1 cellular context compared by ENCODE assay signal in the genomic region with DNA sequence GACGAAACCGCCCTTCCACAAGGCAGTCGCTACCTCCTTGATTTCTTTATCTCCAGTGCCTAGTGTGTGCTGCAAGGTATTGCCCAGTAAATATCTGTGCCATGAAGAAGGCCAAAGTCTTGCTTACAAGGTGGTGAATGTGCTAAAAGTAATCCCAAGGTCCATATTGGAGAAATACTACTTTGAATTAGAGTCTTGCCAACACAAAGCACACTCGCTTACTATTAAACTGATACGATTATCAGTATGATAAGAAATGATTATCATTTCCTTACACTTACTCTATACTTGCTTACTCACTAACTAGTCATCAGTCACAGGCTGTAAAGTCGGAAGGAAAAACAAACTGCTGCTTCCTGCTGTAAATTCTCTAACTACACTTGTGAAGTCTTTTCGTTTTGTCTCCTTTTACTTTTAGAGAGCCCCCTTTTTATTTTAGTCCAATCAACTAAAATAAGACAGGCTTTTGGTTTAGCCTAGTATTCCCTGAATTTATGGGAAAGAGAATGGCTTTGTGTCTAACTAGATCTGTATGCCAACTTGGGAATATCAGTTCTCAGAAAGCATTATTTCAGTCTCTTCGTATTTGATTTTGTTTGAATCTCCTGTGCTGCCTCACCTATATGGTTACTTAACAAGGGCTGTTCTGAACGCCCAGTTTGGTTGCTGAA.
TF ChIP-seq lines count a peak whose summit lies in the region.

No MANE protein-coding gene starts in this region.

TF ChIP-seq in WTC11, 78 proteins besides CTCF, POLR2A, EP300 and RAD21 (continued from another document):
- TF ChIP-seq, protein P1, sequence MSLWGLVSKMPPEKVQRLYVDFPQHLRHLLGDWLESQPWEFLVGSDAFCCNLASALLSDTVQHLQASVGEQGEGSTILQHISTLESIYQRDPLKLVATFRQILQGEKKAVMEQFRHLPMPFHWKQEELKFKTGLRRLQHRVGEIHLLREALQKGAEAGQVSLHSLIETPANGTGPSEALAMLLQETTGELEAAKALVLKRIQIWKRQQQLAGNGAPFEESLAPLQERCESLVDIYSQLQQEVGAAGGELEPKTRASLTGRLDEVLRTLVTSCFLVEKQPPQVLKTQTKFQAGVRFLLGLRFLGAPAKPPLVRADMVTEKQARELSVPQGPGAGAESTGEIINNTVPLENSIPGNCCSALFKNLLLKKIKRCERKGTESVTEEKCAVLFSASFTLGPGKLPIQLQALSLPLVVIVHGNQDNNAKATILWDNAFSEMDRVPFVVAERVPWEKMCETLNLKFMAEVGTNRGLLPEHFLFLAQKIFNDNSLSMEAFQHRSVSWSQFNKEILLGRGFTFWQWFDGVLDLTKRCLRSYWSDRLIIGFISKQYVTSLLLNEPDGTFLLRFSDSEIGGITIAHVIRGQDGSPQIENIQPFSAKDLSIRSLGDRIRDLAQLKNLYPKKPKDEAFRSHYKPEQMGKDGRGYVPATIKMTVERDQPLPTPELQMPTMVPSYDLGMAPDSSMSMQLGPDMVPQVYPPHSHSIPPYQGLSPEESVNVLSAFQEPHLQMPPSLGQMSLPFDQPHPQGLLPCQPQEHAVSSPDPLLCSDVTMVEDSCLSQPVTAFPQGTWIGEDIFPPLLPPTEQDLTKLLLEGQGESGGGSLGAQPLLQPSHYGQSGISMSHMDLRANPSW (CRISPR knock-in tag; conservative IDR thresholded peaks at IDR 0.05; ENCODE audit: low read depth): no peak
- no peak for TF ChIP-seq CREM (CRISPR knock-in tag; IDR thresholded peaks at IDR 0.05)
- TF ChIP-seq RORB (CRISPR knock-in tag; IDR thresholded peaks at IDR 0.05): no peak
- no peak for TF ChIP-seq ZNF396 (CRISPR knock-in tag; IDR thresholded peaks at IDR 0.05; ENCODE audit: borderline replicate concordance)
